ENCODE assay signal across 8 cellular contexts in genomic region chr19:50383852-50384684, GRCh38. TPM values are rescaled to one million over a fixed set of nuclear protein-coding genes. Genes with fewer than 3 reads are reported as not detected.
DNase-seq lines count a peak whose midpoint lies in the region; ATAC-seq, FAIRE-seq and TF ChIP-seq lines count a peak whose summit lies in the region.

TSS of gene POLD1 (plus strand) at chr19:50384347. CDS start at chr19:50398852, 14,505 bp downstream.

- under 1% methylated on average over 24 of the region's 78 CpGs for WGBS in mammary epithelial cell (ENCODE audit: low coverage, missing lambda C conversion rate)
- 0 to 1% (median 0%) methylated on average over 74 to 78 of the region's 78 CpGs for WGBS in small intestine, 3 donors

- peaks cover 24% of the 10 kb centered on the region for H3K79me2 ChIP-seq in ACC112 (ENCODE audit: control insufficient read depth, insufficient read depth, low read length, unreplicated experiment)
- H3K79me2 ChIP-seq in mammary epithelial cell (ENCODE audit: insufficient read depth, low read length) = peaks cover 45% of the 10 kb centered on the region

- CTCF ChIA-PET in mammary epithelial cell (lab: Charles Lee; ENCODE audit: low non-redundant PET) = no interaction called here

- H3K9me3 ChIP-seq in WERI-Rb-1 (ENCODE audit: severe bottlenecking) (no peaks in the 10 kb centered on the region), mammary epithelial cell (replicated peaks; ENCODE audit: insufficient read depth, low read length) (no peaks in the 10 kb centered on the region), iPS-20b (ENCODE audit: insufficient read depth, low read depth, low read length) (no peaks in the 10 kb centered on the region), small intestine (ENCODE audit: control insufficient read depth, low read depth) (no peaks in the 10 kb centered on the region)

- peak within 1 kb of the TSS; percentile 94 for H3K4me2 ChIP-seq in mammary epithelial cell (ENCODE audit: insufficient read depth, low read depth, low read length)

- H3K36me3 ChIP-seq in ACC112 (ENCODE audit: insufficient read depth, low read length) (no peaks in the 10 kb centered on the region), WERI-Rb-1 (peaks cover 69% of the 10 kb centered on the region), mammary epithelial cell (ENCODE audit: insufficient read depth, low read length) (peaks cover 4% of the 10 kb centered on the region), iPS-20b (ENCODE audit: insufficient read depth, low read depth, low read length) (peaks cover 58% of the 10 kb centered on the region), small intestine (ENCODE audit: control insufficient read depth in 2 of 2, insufficient read depth in 2 of 2, low read length in 2 of 2) (peaks cover 8 to 10% of the 10 kb centered on the region in 2 donors)

- no peak for FAIRE-seq in small intestine (lab: Jason Lieb, UNC)

- H4K20me1 ChIP-seq in mammary epithelial cell (ENCODE audit: insufficient read depth, low read length) = no peaks in the 10 kb centered on the region

- H3K9ac ChIP-seq in mammary epithelial cell (ENCODE audit: insufficient read depth, low read length) (peak within 1 kb of the TSS; percentile 75), iPS-20b (ENCODE audit: low read depth, low read length) (peak within 1 kb of the TSS; percentile 94)

- dilution Hi-C loops in mammary epithelial cell (cut with HindIII; ENCODE audit: low sequenced_read_pairs) = no loop called here

- peak; percentile 97 for DNase-seq in NCI-H2227 (lab: John Stamatoyannopoulos, UW; ENCODE audit: unreplicated experiment)
- DNase-seq in WERI-Rb-1 = peak; percentile 98
- DNase-seq in mammary epithelial cell = peak; percentile 95
- peak; percentile 98 for DNase-seq in small intestine

- H3K27ac ChIP-seq in ACC112 (ENCODE audit: low read depth, low read length) (peak within 1 kb of the TSS; percentile 71), WERI-Rb-1 (peak within 1 kb of the TSS; percentile 97), mammary epithelial cell (ENCODE audit: insufficient read depth, low read depth, low read length) (peak within 1 kb of the TSS; percentile 70), iPS-20b (ENCODE audit: low read length) (peak within 1 kb of the TSS; percentile 32), small intestine (ENCODE audit: low read depth in 1 of 2, low read length in 1 of 2) (peak within 1 kb of the TSS; percentile 38 to 89)

- H3K4me3 ChIP-seq in ACC112 (ENCODE audit: low read depth, low read length) (peak within 1 kb of the TSS; percentile 84), WERI-Rb-1 (ENCODE audit: low read depth, low read length) (peak within 1 kb of the TSS; percentile 79), mammary epithelial cell (replicated peaks in 1 of 3; ENCODE audit: insufficient read depth in 1 of 3, low read depth in 2 of 3, low read length in 3 of 3) (peak within 1 kb of the TSS; percentile 57 to 90 (median 74)), iPS-20b (ENCODE audit: low read length) (peak within 1 kb of the TSS; percentile 98), small intestine (ENCODE audit: low read depth in 1 of 2, low read length in 2 of 2) (peak within 1 kb of the TSS; percentile 36 to 72)

- in situ Hi-C loops in mammary epithelial cell (cut with MboI; ENCODE audit: low sequenced_read_pairs in 2 of 2) = no loop called here

- TF ChIP-seq CTCF in WERI-Rb-1 (IDR thresholded peaks at IDR 0.05; ENCODE audit: low read depth, low read length) (no peak), mammary epithelial cell (conservative IDR thresholded peaks at IDR 0.05 in 1 of 2, IDR thresholded peaks at IDR 0.05 in 1 of 2; ENCODE audit: extremely low read depth in 1 of 2, insufficient read depth in 1 of 2, low read depth in 1 of 2, low read length in 2 of 2) (no peak)

- no peaks in the 10 kb centered on the region for H3K4me1 ChIP-seq in ACC112 (ENCODE audit: control insufficient read depth, insufficient read depth, low read length, unreplicated experiment)
- peaks cover 6% of the 10 kb centered on the region for H3K4me1 ChIP-seq in mammary epithelial cell (ENCODE audit: insufficient read depth, low read length)
- no peaks in the 10 kb centered on the region; the same call in 1 of the 2 replicates for H3K4me1 ChIP-seq in iPS-20b (ENCODE audit: insufficient read depth, low read length)
- peaks cover 0 to 4% of the 10 kb centered on the region in 2 donors for H3K4me1 ChIP-seq in small intestine (ENCODE audit: control insufficient read depth in 2 of 2, insufficient read depth in 1 of 2, low read depth in 1 of 2, low read length in 1 of 2)

- intact Hi-C loops in mammary epithelial cell (cut with micrococcal nuclease) = loop anchor here (2.0 kb wide), 1 partner anchor 31 kb away; no protein-coding TSS in a partner anchor

- ATAC-seq in GM18873 (IDR thresholded peaks at IDR 0.05; ENCODE audit: low FRiP score, unreplicated experiment) (peak; percentile 83), HG03139 (IDR thresholded peaks at IDR 0.05; ENCODE audit: unreplicated experiment) (peak; percentile 78)

- H2AFZ ChIP-seq in ACC112 (ENCODE audit: low read length, unreplicated experiment) (peak within 1 kb of the TSS; percentile 34), mammary epithelial cell (ENCODE audit: low read depth, low read length) (peak within 1 kb of the TSS; percentile 77)

- H3K27me3 ChIP-seq in ACC112 (ENCODE audit: insufficient read depth, low read length) (no peaks in the 10 kb centered on the region), WERI-Rb-1 (ENCODE audit: insufficient read depth, low read depth, severe bottlenecking) (no peaks in the 10 kb centered on the region), mammary epithelial cell (ENCODE audit: insufficient read depth, low read length) (no peaks in the 10 kb centered on the region), iPS-20b (ENCODE audit: insufficient read depth, low read length) (no peaks in the 10 kb centered on the region; the same call in 1 of the 2 replicates), small intestine (ENCODE audit: control insufficient read depth in 2 of 2, insufficient read depth in 2 of 2, low read length in 2 of 2) (no peaks in the 10 kb centered on the region)

- no TSS peak for BruUV-seq in mammary epithelial cell (replicated peaks; lab: Mats Ljungman, UMichigan)

RNA-seq across cellular contexts. Expression of gene POLD1, which starts in this region (rescaled TPM):
- 10 to 100 TPM; 16.3 to 49.8 TPM for total RNA-seq in mammary epithelial cell
- 31.7 TPM for polyA plus RNA-seq in mammary epithelial cell
- polyA minus RNA-seq in mammary epithelial cell = 20.7 TPM
- 10 to 100 TPM; 28.1 to 34.0 (median 33.1) TPM for polyA plus RNA-seq in small intestine

Comparison
In these comparisons a context has a peak if more than half of its experiments do, and no peak if none do; other contexts are left out.
1. Peak in every context shown above with its lines: DNase-seq, ATAC-seq, H3K4me3 ChIP-seq and H3K27ac ChIP-seq.
2. H3K27ac ChIP-seq: peak in every context shown above with its lines; median percentile 97 in WERI-Rb-1; 71 in ACC112; 70 in mammary epithelial cell; 64 in small intestine; 32 in iPS-20b.